ENCODE assay signal across 1 cellular context in genomic region chr5:149960272-149961185, GRCh38.
TF ChIP-seq lines count a peak whose summit lies in the region.

Gene SLC26A2 (plus strand): TSS chr5:149960758. CDS start chr5:149977653, 16,895 bp downstream.

TF ChIP-seq in HEK293, 187 proteins besides CTCF, POLR2A, EP300 and RAD21 (continued from another document):
- TF ChIP-seq ZNF239 (tag by site-specific recombination; IDR thresholded peaks at IDR 0.05) (no peak), KLF7 (tag by site-specific recombination; IDR thresholded peaks at IDR 0.05; ENCODE audit: borderline replicate concordance) (no peak), ZNF138 (tag by site-specific recombination; IDR thresholded peaks at IDR 0.05; ENCODE audit: borderline replicate concordance) (no peak), ZNF677 (tag by site-specific recombination; IDR thresholded peaks at IDR 0.05) (no peak), ZNF654 (tag by site-specific recombination; IDR thresholded peaks at IDR 0.05; ENCODE audit: low read depth) (no peak), ZBTB49 (tag by site-specific recombination; IDR thresholded peaks at IDR 0.05; ENCODE audit: low read depth) (no peak), KLF9 (tag by site-specific recombination; IDR thresholded peaks at IDR 0.05; ENCODE audit: low read depth) (peak; percentile 82), ZNF488 (tag by site-specific recombination; IDR thresholded peaks at IDR 0.05) (no peak), ZNF18 (tag by site-specific recombination; IDR thresholded peaks at IDR 0.05) (peak; percentile 82), ZNF658 (tag by site-specific recombination; IDR thresholded peaks at IDR 0.05) (no peak), ZNF776 (tag by site-specific recombination; IDR thresholded peaks at IDR 0.05; ENCODE audit: borderline replicate concordance) (no peak), ZSCAN5A (tag by site-specific recombination; IDR thresholded peaks at IDR 0.05) (no peak), ZBTB48 (tag by site-specific recombination; IDR thresholded peaks at IDR 0.05) (no peak), ZNF223 (tag by site-specific recombination; IDR thresholded peaks at IDR 0.05) (peak; percentile 84; the same call in 1 of the 2 replicates), ZNF518A (tag by site-specific recombination; conservative IDR thresholded peaks at IDR 0.05; ENCODE audit: low read depth) (0 out of 2 replicates have a peak, but pooled peaks have one; percentile 23), ZNF280C (tag by site-specific recombination; IDR thresholded peaks at IDR 0.05) (no peak), HOXA7 (CRISPR knock-in tag; IDR thresholded peaks at IDR 0.05; ENCODE audit: borderline replicate concordance) (no peak), ZNF768 (tag by site-specific recombination; IDR thresholded peaks at IDR 0.05) (no peak), ZNF169 (tag by site-specific recombination; IDR thresholded peaks at IDR 0.05) (no peak), ZNF623 (tag by site-specific recombination; IDR thresholded peaks at IDR 0.05) (no peak), GLIS2 (tag by site-specific recombination; IDR thresholded peaks at IDR 0.05) (no peak), ZNF423 (tag by site-specific recombination; IDR thresholded peaks at IDR 0.05) (no peak), ZBTB1 (tag by site-specific recombination; IDR thresholded peaks at IDR 0.05) (no peak), ZNF596 (tag by site-specific recombination; IDR thresholded peaks at IDR 0.05) (no peak), ZSCAN30 (tag by site-specific recombination; IDR thresholded peaks at IDR 0.05) (peak; percentile 42; the same call in 1 of the 2 replicates), ZXDB (tag by site-specific recombination; IDR thresholded peaks at IDR 0.05) (0 out of 2 replicates have a peak, but pooled peaks have one; percentile 53), ZNF211 (tag by site-specific recombination; IDR thresholded peaks at IDR 0.05; ENCODE audit: low read depth) (no peak), ZNF214 (tag by site-specific recombination; IDR thresholded peaks at IDR 0.05; ENCODE audit: borderline replicate concordance) (no peak), ZNF391 (tag by site-specific recombination; IDR thresholded peaks at IDR 0.05; ENCODE audit: borderline replicate concordance, low read depth) (no peak), RBAK (tag by site-specific recombination; IDR thresholded peaks at IDR 0.05) (no peak), ZNF221 (tag by site-specific recombination; IDR thresholded peaks at IDR 0.05; ENCODE audit: borderline replicate concordance) (no peak), ZNF202 (tag by site-specific recombination; IDR thresholded peaks at IDR 0.05; ENCODE audit: borderline replicate concordance) (no peak), ZNF514 (tag by site-specific recombination; IDR thresholded peaks at IDR 0.05) (no peak), ZNF558 (tag by site-specific recombination; IDR thresholded peaks at IDR 0.05) (no peak), KLF10 (tag by site-specific recombination; IDR thresholded peaks at IDR 0.05) (0 out of 2 replicates have a peak, but pooled peaks have one; percentile 22), ZBTB44 (tag by site-specific recombination; IDR thresholded peaks at IDR 0.05) (no peak), ZNF555 (tag by site-specific recombination; conservative IDR thresholded peaks at IDR 0.05) (no peak), ZNF10 (tag by site-specific recombination; IDR thresholded peaks at IDR 0.05) (peak; percentile 50; the same call in 1 of the 2 replicates), ZNF791 (tag by site-specific recombination; IDR thresholded peaks at IDR 0.05) (no peak), YY2 (tag by site-specific recombination; IDR thresholded peaks at IDR 0.05) (no peak)
